Comparison of ENCODE assay signal across 9 cellular contexts in genomic region chr4:102429553-102429952, GRCh38.
DNase-seq lines count a peak whose midpoint lies in the region; ATAC-seq, FAIRE-seq and TF ChIP-seq lines count a peak whose summit lies in the region.
"Had no signal": no experiment of that assay in that cellular context is flagged by ENCODE, and none has a peak within 500 bp of the region (broad histone marks: within the 10 kb centered on the region; RNA-seq: fewer than 3 reads in every experiment).

No MANE protein-coding gene starts in this region.

- H3K79me2 ChIP-seq in astrocyte (ENCODE audit: insufficient read depth, low read length): no peaks in the 10 kb centered on the region

- peak overlapping the region; percentile 65 for H3K27ac ChIP-seq in astrocyte (ENCODE audit: low read depth, low read length)
- no peak overlapping the region for H3K27ac ChIP-seq in left lung

- H3K4me3 ChIP-seq in astrocyte (ENCODE audit: insufficient read depth, low read depth, low read length): peak overlapping the region; percentile 44
- H3K4me3 ChIP-seq in left lung: peak overlapping the region in 1 of 2 donors; percentile 55

- H3K9me3 ChIP-seq in astrocyte (ENCODE audit: insufficient read depth, low read depth, low read length): no peaks in the 10 kb centered on the region
- no peaks in the 10 kb centered on the region for H3K9me3 ChIP-seq in left lung

- H3K9me3 Mint-ChIP-seq in astrocyte (ENCODE audit: unreplicated experiment): no peaks in the 10 kb centered on the region

- ATAC-seq in left lung (peak; percentile 15), GM19455 (IDR thresholded peaks at IDR 0.05; ENCODE audit: unreplicated experiment) (no peak)

- H3K4me1 ChIP-seq in astrocyte (ENCODE audit: insufficient read depth, low read length) (peaks cover 11% of the 10 kb centered on the region), left lung (peaks cover 0 to 17% of the 10 kb centered on the region in 2 donors)

- intact Hi-C loops in left lung (cut with DNase I): no loop called here

- H3K4me2 ChIP-seq in astrocyte (ENCODE audit: low read length): peak overlapping the region; percentile 91

- no peaks in the 10 kb centered on the region for H3K36me3 ChIP-seq in astrocyte (ENCODE audit: insufficient read depth, low read length)
- no peaks in the 10 kb centered on the region for H3K36me3 ChIP-seq in left lung

- no peak overlapping the region for H2AFZ ChIP-seq in astrocyte (ENCODE audit: low read depth, low read length)

- H3K4me3 Mint-ChIP-seq in astrocyte (ENCODE audit: unreplicated experiment): peak overlapping the region; percentile 3

- no peaks in the 10 kb centered on the region for H3K36me3 Mint-ChIP-seq in astrocyte (ENCODE audit: low read depth, unreplicated experiment)

- H4K20me1 ChIP-seq in astrocyte (ENCODE audit: insufficient read depth, low read length): no peaks in the 10 kb centered on the region

- DNase-seq in AG20443 (ENCODE audit: low spot score) (peak; percentile 55), HK-2 (ENCODE audit: unreplicated experiment) (peak; percentile 16), astrocyte (ENCODE audit: low read depth) (peak; percentile 98), left lung (no peak), DMS153 (lab: John Stamatoyannopoulos, UW) (no peak), cortex of kidney (lab: John Stamatoyannopoulos, UW) (no peak)
- DNase-seq in central memory CD4-positive, alpha-beta T cell: no peak
- DNase-seq: NK-92 treated with Interleukin-12 subunit alpha and Interleukin-12 subunit beta, amount 100 ng/mL, for 24 hours had no signal

- H3K27me3 Mint-ChIP-seq in astrocyte (ENCODE audit: low read depth, unreplicated experiment): no peaks in the 10 kb centered on the region

- peaks cover 13% of the 10 kb centered on the region for H3K4me1 Mint-ChIP-seq in astrocyte (ENCODE audit: low read depth, unreplicated experiment)

- peak overlapping the region; percentile 48 for H3K9ac ChIP-seq in astrocyte (ENCODE audit: low read length)

- FAIRE-seq in astrocyte (lab: Jason Lieb, UNC): peak; percentile 89

- peak overlapping the region; percentile 54 for H3K27ac Mint-ChIP-seq in astrocyte (ENCODE audit: unreplicated experiment)

- no peak for TF ChIP-seq CTCF in astrocyte (IDR thresholded peaks at IDR 0.05; ENCODE audit: insufficient read depth, low read depth, low read length)
- TF ChIP-seq CTCF in left lung (IDR thresholded peaks at IDR 0.05): no peak

- H3K27me3 ChIP-seq in astrocyte (ENCODE audit: insufficient read depth, low read length) (no peaks in the 10 kb centered on the region), left lung (no peaks in the 10 kb centered on the region)

Comparison
In these comparisons a context has a peak if more than half of its experiments do, and no peak if none do; other contexts are left out.
1. DNase-seq: peak in AG20443 (single experiment), HK-2 (single experiment) and astrocyte (single experiment); none in left lung (0 of 2), DMS153 (single experiment), cortex of kidney (single experiment) and central memory CD4-positive, alpha-beta T cell (single experiment).